ENCODE assay signal across 24 cellular contexts in the genomic region with DNA sequence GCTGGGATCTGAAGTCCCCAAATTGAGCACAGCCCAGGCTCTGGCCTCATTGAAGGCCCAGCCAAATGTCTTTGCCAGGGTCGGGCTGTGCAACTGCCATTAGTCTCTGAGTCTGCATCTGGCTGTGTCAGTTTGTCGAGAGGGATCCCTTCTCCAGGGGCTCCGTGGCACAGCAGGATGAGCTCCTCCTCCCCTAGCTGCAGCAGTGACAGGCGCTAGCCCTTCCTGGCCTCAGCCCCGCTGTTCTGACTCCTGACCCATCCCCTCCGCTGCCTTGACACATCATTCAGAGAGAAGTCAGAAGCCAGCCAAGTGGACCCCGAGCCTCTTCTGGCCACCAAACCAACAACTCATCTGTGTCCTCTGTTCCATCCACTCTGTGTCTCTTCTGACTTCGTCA.
"Had no signal": no experiment of that assay in that cellular context is flagged by ENCODE, and none has a peak within 500 bp of the region (broad histone marks: within the 10 kb centered on the region; RNA-seq: fewer than 3 reads in every experiment).

No MANE protein-coding gene starts in this region.

- H3K27ac ChIP-seq: ascending aorta, brain microvascular endothelial cell, colonic mucosa had no signal

- H3K27me3 ChIP-seq: ascending aorta, brain microvascular endothelial cell, colonic mucosa had no signal

- H3K36me3 ChIP-seq: brain microvascular endothelial cell, colonic mucosa had no signal

- DNase-seq: activated CD4-positive, alpha-beta memory T cell treated with anti-CD3 and anti-CD28 coated beads for 36 hours; activated CD4-positive, alpha-beta T cell treated with anti-CD3 and anti-CD28 coated beads for 36 hours; activated CD4-positive, alpha-beta T cell treated with anti-CD3 and anti-CD28 coated beads, Interleukin-2, amount 10 ng/mL, durations not matched to agents 24 days and 14 days; activated CD4-positive, CD25-positive, alpha-beta regulatory T cell; activated CD4-positive, CD25-positive, alpha-beta regulatory T cell treated with anti-CD3 and anti-CD28 coated beads, Interleukin-2, amount 50 U/mL, for 72 hours; activated CD8-positive, alpha-beta memory T cell treated with anti-CD3 and anti-CD28 coated beads, Interleukin-2, amount 10 ng/mL, durations not matched to agents 7 days and 5 days; activated CD8-positive, alpha-beta memory T cell treated with anti-CD3 and anti-CD28 coated beads, Interleukin-2, amount 50 U/mL, for 4 hours; activated CD8-positive, alpha-beta T cell treated with anti-CD3 and anti-CD28 coated beads, Interleukin-2, amount 10 ng/mL, durations not matched to agents 7 days and 5 days; activated gamma-delta T cell; activated naive CD4-positive, alpha-beta T cell; activated naive CD4-positive, alpha-beta T cell treated with anti-CD3 and anti-CD28 coated beads, Interleukin-2, amount 10 ng/mL, durations not matched to agents 7 days and 5 days; activated naive CD8-positive, alpha-beta T cell treated with anti-CD3 and anti-CD28 coated beads, Interleukin-2, amount 10 ng/mL, durations not matched to agents 7 days and 5 days; activated T-cell treated with anti-CD3 and anti-CD28 coated beads, Interleukin-2, amount 50 U/mL, for 1 hour; activated T-cell treated with anti-CD3 and anti-CD28 coated beads, Interleukin-2, amount 50 U/mL, for 48 hours; brain microvascular endothelial cell; caudate nucleus; colonic mucosa; effector CD8-positive, alpha-beta T cell; foreskin fibroblast; glutamatergic neuron; T-helper 2 cell had no signal

- H3K9me3 ChIP-seq: ascending aorta, colonic mucosa had no signal

- H3K4me1 ChIP-seq: ascending aorta, colonic mucosa had no signal

- H3K4me3 ChIP-seq: ascending aorta, colonic mucosa had no signal

- ATAC-seq: activated CD4-positive, alpha-beta T cell treated with anti-CD3 and anti-CD28 coated beads for 36 hours; activated CD8-positive, alpha-beta memory T cell treated with anti-CD3 and anti-CD28 coated beads, Interleukin-2, amount 10 ng/mL, durations not matched to agents 7 days and 5 days; activated CD8-positive, alpha-beta T cell treated with anti-CD3 and anti-CD28 coated beads, Interleukin-2, amount 10 ng/mL, durations not matched to agents 7 days and 5 days; activated naive CD4-positive, alpha-beta T cell treated with anti-CD3 and anti-CD28 coated beads, Interleukin-2, amount 50 U/mL, for 72 hours; esophagus mucosa had no signal
